In the genomic region with DNA sequence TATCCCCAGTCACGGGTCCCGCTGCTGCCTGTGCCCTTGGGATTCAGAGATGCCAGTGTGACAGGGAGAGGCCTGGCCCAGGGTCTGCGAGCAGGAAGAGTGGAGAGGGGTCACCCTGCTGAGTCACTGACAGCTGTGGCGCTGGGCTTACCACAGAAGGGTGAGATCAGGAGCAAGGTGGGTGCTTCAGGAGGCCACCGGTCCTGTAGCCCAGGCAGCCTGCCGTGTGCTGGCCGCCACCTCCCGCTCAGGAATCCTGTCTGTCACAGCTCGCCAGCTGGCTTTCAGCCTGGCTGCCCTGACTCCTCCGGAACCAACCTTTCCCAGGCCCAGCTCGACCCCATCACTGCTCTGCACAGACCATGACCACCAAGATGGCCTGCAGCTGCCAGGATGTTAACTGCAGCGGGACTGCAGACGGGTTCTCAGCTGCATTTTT, we compare ENCODE assay signal across 11 cellular contexts. TPM values are rescaled to one million over a fixed set of nuclear protein-coding genes. Genes with fewer than 3 reads are reported as not detected.
DNase-seq lines count a peak whose midpoint lies in the region; ATAC-seq and TF ChIP-seq lines count a peak whose summit lies in the region.
"Had no signal": no experiment of that assay in that cellular context is flagged by ENCODE, and none has a peak within 500 bp of the region (broad histone marks: within the 10 kb centered on the region; RNA-seq: fewer than 3 reads in every experiment).

No MANE protein-coding gene starts in this region.

- no peak overlapping the region for H3K4me3 ChIP-seq in fibroblast of pulmonary artery (replicated peaks; ENCODE audit: low read depth, low read length)
- H3K4me3 ChIP-seq in neutrophil (ENCODE audit: low read depth in 1 of 2, low read length in 1 of 2), result no peak overlapping the region
- H3K4me3 ChIP-seq in lower leg skin (ENCODE audit: low read depth, poor library complexity, severe bottlenecking), result no peak overlapping the region
- H3K4me3 ChIP-seq: BLaER1 treated with 17β-estradiol and CSF1 and Interleukin-3, amounts not matched to agents 10 nM and 100 nM had no signal

- no peaks in the 10 kb centered on the region for H3K9me3 ChIP-seq in T-helper 17 cell (ENCODE audit: control insufficient read depth, low read length, poor library complexity, severe bottlenecking)
- no peaks in the 10 kb centered on the region for H3K9me3 ChIP-seq in neutrophil
- H3K9me3 ChIP-seq: BLaER1 treated with 17β-estradiol and CSF1 and Interleukin-3, amounts not matched to agents 10 nM and 100 nM had no signal

- H3K27me3 Mint-ChIP-seq in T-helper 17 cell, result no peaks in the 10 kb centered on the region
- peaks cover 12% of the 10 kb centered on the region for H3K27me3 Mint-ChIP-seq in endothelial cell (ENCODE audit: unreplicated experiment)

- no peaks in the 10 kb centered on the region for H3K9me3 Mint-ChIP-seq in endothelial cell (ENCODE audit: unreplicated experiment)

- H3K36me3 Mint-ChIP-seq in T-helper 17 cell (ENCODE audit: low read depth), result no peaks in the 10 kb centered on the region
- H3K36me3 Mint-ChIP-seq in endothelial cell (ENCODE audit: low read depth, unreplicated experiment), result peaks cover 42% of the 10 kb centered on the region

- H3K27me3 ChIP-seq in neutrophil, result no peaks in the 10 kb centered on the region
- H3K27me3 ChIP-seq: BLaER1 treated with 17β-estradiol and CSF1 and Interleukin-3, amounts not matched to agents 10 nM and 100 nM had no signal

- no peak for ATAC-seq in T-helper 17 cell

- intact Hi-C loops in lower leg skin (cut with DNase I; ENCODE audit: low total_unique reads), result no loop called here

- H3K4me1 ChIP-seq in neutrophil (ENCODE audit: control insufficient read depth in 1 of 2, insufficient read depth in 1 of 2, low read depth in 1 of 2, low read length in 1 of 2), result peaks cover 6 to 11% of the 10 kb centered on the region in 2 experiments

- DNase-seq in DMS79 treated with DMSO at 0.1 percent for 48 hours (lab: John Stamatoyannopoulos, UW) (peak; percentile 49), T-helper 17 cell (no peak), fibroblast of pulmonary artery (ENCODE audit: low read depth) (peak; percentile 24), endothelial cell (ENCODE audit: low spot score) (no peak), RPMI8226 (no peak), lower leg skin (ENCODE audit: low spot score in 2 of 2) (no peak)
- DNase-seq in activated CD8-positive, alpha-beta memory T cell treated with anti-CD3 and anti-CD28 coated beads, Interleukin-2, amount 50 U/mL, for 4 hours, result no peak
- DNase-seq: KBM-7, T-helper 2 cell had no signal

- peaks cover 3% of the 10 kb centered on the region for H3K4me1 Mint-ChIP-seq in T-helper 17 cell
- H3K4me1 Mint-ChIP-seq in endothelial cell (ENCODE audit: unreplicated experiment), result peaks cover 12% of the 10 kb centered on the region

- no peak overlapping the region for H3K4me3 Mint-ChIP-seq in T-helper 17 cell
- no peak overlapping the region for H3K4me3 Mint-ChIP-seq in endothelial cell (ENCODE audit: unreplicated experiment)

- no peak for TF ChIP-seq POLR2A in lower leg skin (IDR thresholded peaks at IDR 0.05)

- H3K27ac ChIP-seq in neutrophil, result peak overlapping the region; percentile 48

- H3K27ac Mint-ChIP-seq in T-helper 17 cell, result peak overlapping the region; percentile 66
- H3K27ac Mint-ChIP-seq in endothelial cell (ENCODE audit: unreplicated experiment), result no peak overlapping the region

- 61 to 82% methylated on average over 9 to 13 of the region's 13 CpGs for WGBS in lower leg skin, 2 donors

- peaks cover 100% of the 10 kb centered on the region for H3K36me3 ChIP-seq in neutrophil

- TF ChIP-seq CTCF in fibroblast of pulmonary artery (IDR thresholded peaks at IDR 0.05; ENCODE audit: low read length, missing control alignments) (no peak), neutrophil (IDR thresholded peaks at IDR 0.05) (no peak), endothelial cell (IDR thresholded peaks at IDR 0.05; ENCODE audit: unreplicated experiment) (no peak), lower leg skin (IDR thresholded peaks at IDR 0.05) (no peak)

RNA-seq across cellular contexts. Expression of a gene that starts 25.3 kb away (rescaled TPM):
- total RNA-seq in T-helper 17 cell (10 to 100 TPM; 17.7 to 22.9 TPM), endothelial cell (ENCODE audit: unreplicated experiment) (28.7 TPM), lower leg skin (10 to 100 TPM; 32.7 to 34.5 (median 33.6) TPM)

Comparison
In these comparisons a context has a peak if more than half of its experiments do, and no peak if none do; other contexts are left out.
1. DNase-seq: peak in DMS79 treated with DMSO at 0.1 percent for 48 hours (single experiment) and fibroblast of pulmonary artery (single experiment); none in T-helper 17 cell (0 of 3), endothelial cell (single experiment), RPMI8226 (single experiment), lower leg skin (0 of 2) and activated CD8-positive, alpha-beta memory T cell treated with anti-CD3 and anti-CD28 coated beads, Interleukin-2, amount 50 U/mL, for 4 hours (single experiment).